In the genomic region with DNA sequence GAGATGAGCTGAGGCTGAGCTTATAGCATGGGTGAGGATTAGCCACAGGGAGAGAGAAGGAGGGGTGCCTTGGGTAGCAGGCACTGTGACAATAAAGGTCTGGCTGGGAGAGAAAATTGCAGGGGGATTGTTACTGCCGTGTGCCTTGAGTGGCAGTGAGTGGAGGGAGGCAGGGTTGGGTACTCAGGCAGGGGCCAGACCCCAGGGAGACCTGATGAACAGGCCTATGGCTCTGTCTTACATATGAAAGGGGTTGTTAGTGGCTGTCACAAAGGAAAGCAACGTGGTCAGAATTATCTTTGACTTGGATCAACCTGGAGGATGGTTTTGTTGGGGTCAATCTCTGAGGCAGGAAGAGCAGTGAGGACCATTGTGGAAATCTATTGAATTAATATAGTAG, we compare ENCODE assay signal across 25 cellular contexts.
DNase-seq lines count a peak whose midpoint lies in the region; ATAC-seq and TF ChIP-seq lines count a peak whose summit lies in the region.
"Had no signal": no experiment of that assay in that cellular context is flagged by ENCODE, and none has a peak within 500 bp of the region (broad histone marks: within the 10 kb centered on the region; RNA-seq: fewer than 3 reads in every experiment).

No MANE protein-coding gene starts in this region.

- H3K9me2 ChIP-seq in GM23338 (ENCODE audit: insufficient read depth), result peaks cover 6% of the 10 kb centered on the region

- no peaks in the 10 kb centered on the region for H3K9me3 ChIP-seq in mesenchymal stem cell (ENCODE audit: control insufficient read depth, low read length)
- no peaks in the 10 kb centered on the region for H3K9me3 ChIP-seq in neural progenitor cell (ENCODE audit: low read depth)
- H3K9me3 ChIP-seq in Peyer's patch, result no peaks in the 10 kb centered on the region
- H3K9me3 ChIP-seq in MG63, result no peaks in the 10 kb centered on the region
- H3K9me3 ChIP-seq in right atrium auricular region, result no peaks in the 10 kb centered on the region
- H3K9me3 ChIP-seq: A549; BLaER1 treated with 17β-estradiol and CSF1 and Interleukin-3, amounts not matched to agents 10 nM and 100 nM had no signal

- H3K9me3 Mint-ChIP-seq in GM23338, result no peaks in the 10 kb centered on the region
- H3K9me3 Mint-ChIP-seq in WTC11, result no peaks in the 10 kb centered on the region
- H3K9me3 Mint-ChIP-seq in neural progenitor cell, result peaks cover 3% of the 10 kb centered on the region
- peaks cover 10 to 11% of the 10 kb centered on the region in 2 donors for H3K9me3 Mint-ChIP-seq in effector memory CD8-positive, alpha-beta T cell
- H3K9me3 Mint-ChIP-seq: CD4-positive, alpha-beta T cell; CD8-positive, alpha-beta T cell had no signal

- H4K20me1 ChIP-seq in GM23338 (replicated peaks; ENCODE audit: insufficient read depth) (no peaks in the 10 kb centered on the region), neural progenitor cell (ENCODE audit: low read depth) (no peaks in the 10 kb centered on the region)
- H4K20me1 ChIP-seq: BLaER1 treated with 17β-estradiol and CSF1 and Interleukin-3, amounts not matched to agents 10 nM and 100 nM had no signal

- POLR2A ChIA-PET in WTC11 (lab: Charles Lee), result interaction anchor here (0.7 kb wide), 1 partner anchor 409 kb away, joined by 3 read pairs; no protein-coding TSS in a partner anchor

- H2AK5ac ChIP-seq in mesenchymal stem cell (ENCODE audit: low read length, severe bottlenecking), result peak overlapping the region; percentile 78

- H3K14ac ChIP-seq in mesenchymal stem cell (ENCODE audit: low read length in 2 of 2), result no peak overlapping the region

- H3K23ac ChIP-seq in mesenchymal stem cell (ENCODE audit: low read length in 2 of 2), result no peak overlapping the region

- H3F3A ChIP-seq in GM23338 (replicated peaks; ENCODE audit: low read depth), result no peaks in the 10 kb centered on the region
- no peaks in the 10 kb centered on the region for H3F3A ChIP-seq in neural progenitor cell (ENCODE audit: low read depth)

- H3K4ac ChIP-seq in mesenchymal stem cell (ENCODE audit: low read depth in 1 of 2, low read length in 2 of 2), result no peak overlapping the region

- DNase-seq in GM23338 (ENCODE audit: low spot score) (no peak), WTC11 (ENCODE audit: low spot score) (no peak), mesenchymal stem cell (no peak), neural progenitor cell (ENCODE audit: low spot score) (no peak), Peyer's patch (no peak), MG63 (no peak), right atrium auricular region (ENCODE audit: low spot score) (no peak)
- no peak for DNase-seq in effector memory CD8-positive, alpha-beta T cell
- DNase-seq: AML-193; CD4-positive, alpha-beta T cell; CD8-positive, alpha-beta T cell; COR-L47; DMS 273 treated with DMSO at 0.1 percent for 48 hours; DMS153; DMS53; DMS79; DND-41; EL; GDM1 had no signal

- CTCF ChIA-PET in WTC11 (lab: Charles Lee), result interaction anchor here (1.0 kb wide), 1 partner anchor 13 kb away, joined by 3 read pairs; no protein-coding TSS in a partner anchor

- H3K18ac ChIP-seq in mesenchymal stem cell (ENCODE audit: low read depth in 1 of 2, low read length in 2 of 2), result no peak overlapping the region

- H4K8ac ChIP-seq in mesenchymal stem cell (ENCODE audit: low read length), result no peak overlapping the region

- no peaks in the 10 kb centered on the region for H3K4me1 ChIP-seq in GM23338 (ENCODE audit: insufficient read depth)
- peaks cover 6% of the 10 kb centered on the region for H3K4me1 ChIP-seq in mesenchymal stem cell (ENCODE audit: control insufficient read depth, insufficient read depth, low read depth, low read length)
- H3K4me1 ChIP-seq in neural progenitor cell, result no peaks in the 10 kb centered on the region
- peaks cover 0 to 2% (median 0%) of the 10 kb centered on the region in 4 donors for H3K4me1 ChIP-seq in Peyer's patch
- no peaks in the 10 kb centered on the region for H3K4me1 ChIP-seq in right atrium auricular region
- H3K4me1 ChIP-seq: A549 had no signal

- H3K79me2 ChIP-seq in GM23338 (replicated peaks; ENCODE audit: insufficient read depth), result no peaks in the 10 kb centered on the region
- H3K79me2 ChIP-seq in neural progenitor cell (ENCODE audit: low read depth), result no peaks in the 10 kb centered on the region

- H2AFZ ChIP-seq in GM23338 (no peak overlapping the region), mesenchymal stem cell (ENCODE audit: low read depth, low read length) (no peak overlapping the region), neural progenitor cell (replicated peaks) (no peak overlapping the region)

- H3K79me1 ChIP-seq in mesenchymal stem cell (replicated peaks; ENCODE audit: low read length, poor library complexity, severe bottlenecking), result no peaks in the 10 kb centered on the region

- no peak overlapping the region for H3K9ac ChIP-seq in mesenchymal stem cell (ENCODE audit: low read length)
- no peak overlapping the region for H3K9ac ChIP-seq in neural progenitor cell
- H3K9ac ChIP-seq: BLaER1 treated with 17β-estradiol and CSF1 and Interleukin-3, amounts not matched to agents 10 nM and 100 nM had no signal

- H3K27ac Mint-ChIP-seq in GM23338, result no peak overlapping the region
- no peak overlapping the region for H3K27ac Mint-ChIP-seq in WTC11
- peak overlapping the region; percentile 24 for H3K27ac Mint-ChIP-seq in neural progenitor cell
- H3K27ac Mint-ChIP-seq in effector memory CD8-positive, alpha-beta T cell, result no peak overlapping the region
- H3K27ac Mint-ChIP-seq: B cell; CD4-positive, alpha-beta T cell; CD8-positive, alpha-beta T cell had no signal

- peaks cover 8% of the 10 kb centered on the region for H3K27me3 Mint-ChIP-seq in GM23338 (ENCODE audit: insufficient read depth, low read depth, poor library complexity)
- H3K27me3 Mint-ChIP-seq in WTC11 (ENCODE audit: low read depth), result no peaks in the 10 kb centered on the region
- peaks cover 3% of the 10 kb centered on the region for H3K27me3 Mint-ChIP-seq in neural progenitor cell (ENCODE audit: insufficient read depth, low read depth)
- no peaks in the 10 kb centered on the region for H3K27me3 Mint-ChIP-seq in effector memory CD8-positive, alpha-beta T cell
- H3K27me3 Mint-ChIP-seq: CD4-positive, alpha-beta T cell had no signal

- no peaks in the 10 kb centered on the region for H3K36me3 ChIP-seq in GM23338 (ENCODE audit: insufficient read depth)
- H3K36me3 ChIP-seq in mesenchymal stem cell (ENCODE audit: control insufficient read depth in 1 of 2, insufficient read depth in 2 of 2, low read depth in 1 of 2, low read length in 2 of 2), result no peaks in the 10 kb centered on the region
- no peaks in the 10 kb centered on the region for H3K36me3 ChIP-seq in neural progenitor cell
- H3K36me3 ChIP-seq in Peyer's patch, result no peaks in the 10 kb centered on the region
- H3K36me3 ChIP-seq in MG63, result no peaks in the 10 kb centered on the region
- H3K36me3 ChIP-seq in right atrium auricular region, result no peaks in the 10 kb centered on the region
- H3K36me3 ChIP-seq: BLaER1 treated with 17β-estradiol and CSF1 and Interleukin-3, amounts not matched to agents 10 nM and 100 nM had no signal

- H2BK15ac ChIP-seq in mesenchymal stem cell (ENCODE audit: low read depth, poor library complexity, severe bottlenecking), result no peak overlapping the region

- H3K4me2 ChIP-seq in GM23338 (no peak overlapping the region), mesenchymal stem cell (ENCODE audit: low read length, poor library complexity, severe bottlenecking) (no peak overlapping the region), neural progenitor cell (no peak overlapping the region)
- H3K4me2 ChIP-seq: A549; BLaER1 treated with 17β-estradiol and CSF1 and Interleukin-3, amounts not matched to agents 10 nM and 100 nM had no signal

- H4K91ac ChIP-seq in mesenchymal stem cell (ENCODE audit: low read length), result no peak overlapping the region

- H3K27me3 ChIP-seq in GM23338 (ENCODE audit: insufficient read depth) (no peaks in the 10 kb centered on the region), mesenchymal stem cell (ENCODE audit: control insufficient read depth in 1 of 2, insufficient read depth in 1 of 2, low read length in 2 of 2) (no peaks in the 10 kb centered on the region), neural progenitor cell (no peaks in the 10 kb centered on the region), Peyer's patch (no peaks in the 10 kb centered on the region), MG63 (no peaks in the 10 kb centered on the region), right atrium auricular region (no peaks in the 10 kb centered on the region)
- H3K27me3 ChIP-seq: BLaER1 treated with 17β-estradiol and CSF1 and Interleukin-3, amounts not matched to agents 10 nM and 100 nM had no signal

- TF ChIP-seq CTCF in GM23338 (conservative IDR thresholded peaks at IDR 0.05; ENCODE audit: low read depth in 2 of 2) (no peak), WTC11 (IDR thresholded peaks at IDR 0.05) (no peak), neural progenitor cell (IDR thresholded peaks at IDR 0.05) (no peak), Peyer's patch (IDR thresholded peaks at IDR 0.05) (no peak), right atrium auricular region (IDR thresholded peaks at IDR 0.05) (no peak)

- H2BK120ac ChIP-seq in mesenchymal stem cell (ENCODE audit: low read depth, low read length), result no peak overlapping the region

- TF ChIP-seq POLR2A in Peyer's patch (IDR thresholded peaks at IDR 0.05), result no peak

- H3K27ac ChIP-seq in GM23338 (ENCODE audit: low read depth), result no peak overlapping the region
- no peak overlapping the region for H3K27ac ChIP-seq in mesenchymal stem cell (ENCODE audit: low read length, poor library complexity, severe bottlenecking)
- H3K27ac ChIP-seq in neural progenitor cell, result no peak overlapping the region
- H3K27ac ChIP-seq in Peyer's patch, result no peak overlapping the region
- H3K27ac ChIP-seq in right atrium auricular region, result no peak overlapping the region
- H3K27ac ChIP-seq: 22Rv1; A549; BLaER1 treated with 17β-estradiol and CSF1 and Interleukin-3, amounts not matched to agents 10 nM and 100 nM; C4-2B had no signal

- ATAC-seq in GM23338, result peak; percentile 77
- peak; percentile 75 for ATAC-seq in WTC11
- ATAC-seq in effector memory CD8-positive, alpha-beta T cell (replicated peaks), result no peak
- ATAC-seq: A549; CD8-positive, alpha-beta T cell; GM12878 had no signal

- 63% methylated on average over 2 of the region's 2 CpGs for WGBS in mesenchymal stem cell

- H3K4me3 ChIP-seq in GM23338 (no peak overlapping the region), mesenchymal stem cell (ENCODE audit: insufficient read depth in 1 of 2, low read depth in 1 of 2, low read length in 2 of 2) (no peak overlapping the region), neural progenitor cell (no peak overlapping the region), Peyer's patch (no peak overlapping the region), MG63 (no peak overlapping the region), right atrium auricular region (no peak overlapping the region)
- H3K4me3 ChIP-seq: A549; BLaER1 treated with 17β-estradiol and CSF1 and Interleukin-3, amounts not matched to agents 10 nM and 100 nM; GM12878 had no signal

- H2BK5ac ChIP-seq in mesenchymal stem cell (ENCODE audit: low read depth, low read length, poor library complexity, severe bottlenecking), result no peak overlapping the region

- H2BK12ac ChIP-seq in mesenchymal stem cell (ENCODE audit: low read length in 2 of 2), result no peak overlapping the region

- H3K4me1 Mint-ChIP-seq in GM23338 (peaks cover 14% of the 10 kb centered on the region), WTC11 (peaks cover 12% of the 10 kb centered on the region), neural progenitor cell (peaks cover 38% of the 10 kb centered on the region)
- H3K4me1 Mint-ChIP-seq in effector memory CD8-positive, alpha-beta T cell (ENCODE audit: low read depth in 2 of 2), result no peaks in the 10 kb centered on the region
- H3K4me1 Mint-ChIP-seq: B cell had no signal

- H3K4me3 Mint-ChIP-seq in GM23338, result no peak overlapping the region
- no peak overlapping the region for H3K4me3 Mint-ChIP-seq in WTC11
- no peak overlapping the region for H3K4me3 Mint-ChIP-seq in neural progenitor cell
- H3K4me3 Mint-ChIP-seq in effector memory CD8-positive, alpha-beta T cell, result no peak overlapping the region
- H3K4me3 Mint-ChIP-seq: B cell; CD4-positive, alpha-beta T cell; CD8-positive, alpha-beta T cell had no signal

- H3K36me3 Mint-ChIP-seq in GM23338 (ENCODE audit: low read depth), result peaks cover 8% of the 10 kb centered on the region; the same call in 1 of the 3 replicates
- H3K36me3 Mint-ChIP-seq in WTC11, result 0 out of 2 replicates have a peak, but pooled peaks cover 6% of the 10 kb centered on the region
- H3K36me3 Mint-ChIP-seq in neural progenitor cell, result no peaks in the 10 kb centered on the region
- H3K36me3 Mint-ChIP-seq in effector memory CD8-positive, alpha-beta T cell (ENCODE audit: insufficient read depth), result no peaks in the 10 kb centered on the region
- H3K36me3 Mint-ChIP-seq: CD8-positive, alpha-beta T cell had no signal
